ENCODE assay signal across 28 cellular contexts in the genomic region with DNA sequence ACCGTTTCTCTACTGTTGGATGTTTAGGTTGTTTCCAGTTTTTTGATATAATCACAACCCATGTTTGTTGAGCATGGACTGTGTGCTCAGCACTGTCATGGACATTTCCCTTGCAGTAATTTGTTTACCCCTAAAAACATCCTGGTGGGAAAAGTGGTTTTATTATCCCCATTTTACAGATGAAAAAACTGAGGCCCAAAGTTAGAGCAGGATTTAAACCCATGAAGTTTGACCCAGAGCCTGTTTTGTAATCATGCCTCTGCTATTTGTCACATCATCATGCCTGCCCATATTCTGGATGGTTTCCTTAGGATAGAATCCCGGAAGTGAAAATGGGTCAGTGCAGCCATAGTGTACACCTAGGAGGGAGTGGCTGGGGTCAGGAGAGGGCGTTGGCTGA. TPM values are rescaled to one million over a fixed set of nuclear protein-coding genes. Genes with fewer than 3 reads are reported as not detected.
A peak's percentile ranks its signal among the peaks of the same experiment; 100 is the strongest.
DNase-seq lines count a peak whose midpoint lies in the region; ATAC-seq, FAIRE-seq and TF ChIP-seq lines count a peak whose summit lies in the region.
"Had no signal": no experiment of that assay in that cellular context is flagged by ENCODE, and none has a peak within 500 bp of the region (broad histone marks: within the 10 kb centered on the region; RNA-seq: fewer than 3 reads in every experiment).

No MANE protein-coding gene starts in this region.

- no peak overlapping the region for H2AFZ ChIP-seq in HepG2 (ENCODE audit: low read length)

- H3K4me1 ChIP-seq in HepG2 (ENCODE audit: insufficient read depth, low read length) (no peaks in the 10 kb centered on the region), right lobe of liver (no peaks in the 10 kb centered on the region), adipocyte (ENCODE audit: control insufficient read depth, insufficient read depth, low read length) (peaks cover 26% of the 10 kb centered on the region)

- H3K36me3 ChIP-seq in HepG2 (replicated peaks in 1 of 2; ENCODE audit: control insufficient read depth in 1 of 2, insufficient read depth in 2 of 2, low read length in 2 of 2) = peaks cover 62 to 91% of the 10 kb centered on the region in 2 experiments
- H3K36me3 ChIP-seq in right lobe of liver = peaks cover 0 to 100% (median 62%) of the 10 kb centered on the region in 4 donors
- peaks cover 100% of the 10 kb centered on the region for H3K36me3 ChIP-seq in adipocyte (ENCODE audit: control insufficient read depth, insufficient read depth, low read length, severe bottlenecking)

- POLR2A ChIA-PET in HepG2 (lab: Yijun Ruan, JAX) = no interaction called here

- ATAC-seq in HepG2 (no peak), right lobe of liver (no peak)

- FAIRE-seq in HepG2 (lab: Jason Lieb, UNC) = no peak
- FAIRE-seq: GM18507, H1 had no signal

- H3K27ac ChIP-seq in HepG2 (ENCODE audit: extremely low read length, insufficient read depth, low read length) (no peak overlapping the region), right lobe of liver (no peak overlapping the region)
- H3K27ac ChIP-seq: BLaER1, HL-60 had no signal

- no peak for DNase-seq in HepG2 (ENCODE audit: low spot score)
- no peak for DNase-seq in right lobe of liver
- no peak for DNase-seq in adipocyte (ENCODE audit: low read depth)
- DNase-seq in nephron progenitor cell = no peak
- no peak for DNase-seq in NCI-H774 (lab: John Stamatoyannopoulos, UW)
- DNase-seq in posterior vena cava (ENCODE audit: low spot score) = no peak
- DNase-seq in glutamatergic neuron = no peak
- no peak for DNase-seq in activated CD4-positive, alpha-beta T cell treated with anti-CD3 and anti-CD28 coated beads, Interleukin-2, amount 50 U/mL, for 1 hour
- DNase-seq: 8988T; CD4-positive, CD25-positive, alpha-beta regulatory T cell; DMS53; HCEC 1CT; Kasumi-1; NCI-H1105 treated with DMSO at 0.1 percent for 48 hours; NCI-H146; NCI-H1930; NCI-H2107; NCI-H446 treated with DMSO at 0.1 percent for 48 hours; NCI-H526; SHP77 treated with DMSO at 0.1 percent for 48 hours had no signal

- in situ Hi-C loops in HepG2 (cut with HindIII; ENCODE audit: extremely low pct_ligation_motif_present, low pct_unique_long_range_greater_than_20kb) = no loop called here

- TF ChIP-seq CTCF in HepG2 (CRISPR knock-in tag; IDR thresholded peaks at IDR 0.05) (no peak), right lobe of liver (IDR thresholded peaks at IDR 0.05) (no peak), nephron progenitor cell (IDR thresholded peaks at IDR 0.05) (no peak), glutamatergic neuron (IDR thresholded peaks at IDR 0.05; ENCODE audit: partially characterized antibody, unreplicated experiment) (no peak)

- H3K27ac Mint-ChIP-seq in nephron progenitor cell (peak overlapping the region; percentile 79), glutamatergic neuron (ENCODE audit: unreplicated experiment) (no peak overlapping the region)

- H3K4me1 Mint-ChIP-seq in nephron progenitor cell (peaks cover 21% of the 10 kb centered on the region), glutamatergic neuron (ENCODE audit: low read depth, unreplicated experiment) (no peaks in the 10 kb centered on the region)
- H3K4me1 Mint-ChIP-seq: CD4-positive, CD25-positive, alpha-beta regulatory T cell had no signal

- H3K4me3 ChIP-seq in HepG2 (replicated peaks in 1 of 3; ENCODE audit: insufficient read depth in 1 of 3, low read depth in 2 of 3, low read length in 3 of 3) = no peak overlapping the region
- no peak overlapping the region for H3K4me3 ChIP-seq in right lobe of liver
- no peak overlapping the region for H3K4me3 ChIP-seq in adipocyte (ENCODE audit: low read length)
- H3K4me3 ChIP-seq: BLaER1 had no signal

- H3K4me3 Mint-ChIP-seq in nephron progenitor cell (no peak overlapping the region), glutamatergic neuron (ENCODE audit: unreplicated experiment) (no peak overlapping the region)
- H3K4me3 Mint-ChIP-seq: CD4-positive, CD25-positive, alpha-beta regulatory T cell had no signal

- no peak for TF ChIP-seq EP300 in HepG2 (IDR thresholded peaks at IDR 0.05; ENCODE audit: low read depth in 2 of 2, low read length in 2 of 2)
- TF ChIP-seq EP300 in HepG2 (CRISPR knock-in tag; IDR thresholded peaks at IDR 0.05; ENCODE audit: borderline replicate concordance) = no peak

- intact Hi-C loops in HepG2 (cut with micrococcal nuclease; ENCODE audit: unreplicated experiment) (no loop called here), right lobe of liver (cut with DNase I) (no loop called here), posterior vena cava (cut with DNase I) (no loop called here)

- no peak for TF ChIP-seq RAD21 in HepG2 (CRISPR knock-in tag; IDR thresholded peaks at IDR 0.05)

- no peaks in the 10 kb centered on the region for H3K79me2 ChIP-seq in HepG2 (ENCODE audit: insufficient read depth, low read length)

- H3K4me2 ChIP-seq in HepG2 (ENCODE audit: low read depth, low read length) = no peak overlapping the region
- H3K4me2 ChIP-seq: BLaER1 had no signal

- CTCF ChIA-PET in HepG2 (lab: Yijun Ruan, JAX; ENCODE audit: low intra/inter-chr PET ratio, low total read pairs) = no interaction called here

- no peaks in the 10 kb centered on the region for H3K9me3 Mint-ChIP-seq in nephron progenitor cell
- peaks cover 9% of the 10 kb centered on the region for H3K9me3 Mint-ChIP-seq in glutamatergic neuron (ENCODE audit: unreplicated experiment)

- no peaks in the 10 kb centered on the region for H3K9me3 ChIP-seq in HepG2 (ENCODE audit: low read length)
- no peaks in the 10 kb centered on the region for H3K9me3 ChIP-seq in right lobe of liver
- H3K9me3 ChIP-seq in adipocyte (ENCODE audit: control insufficient read depth, low read length) = no peaks in the 10 kb centered on the region
- H3K9me3 ChIP-seq: BLaER1 had no signal

- H3K9ac ChIP-seq in HepG2 (ENCODE audit: insufficient read depth, low read depth, low read length) (no peak overlapping the region), adipocyte (ENCODE audit: low read length) (peak overlapping the region; percentile 53)
- H3K9ac ChIP-seq: BLaER1 had no signal

- no peaks in the 10 kb centered on the region for H3K27me3 ChIP-seq in HepG2 (ENCODE audit: control insufficient read depth in 1 of 2, insufficient read depth in 2 of 2, low read length in 2 of 2)
- no peaks in the 10 kb centered on the region for H3K27me3 ChIP-seq in right lobe of liver
- no peaks in the 10 kb centered on the region for H3K27me3 ChIP-seq in adipocyte (replicated peaks; ENCODE audit: control insufficient read depth, insufficient read depth, low read length)
- H3K27me3 ChIP-seq: BLaER1 had no signal

- peaks cover 3% of the 10 kb centered on the region for H3K27me3 Mint-ChIP-seq in nephron progenitor cell (ENCODE audit: low read depth, poor library complexity)
- peaks cover 4% of the 10 kb centered on the region for H3K27me3 Mint-ChIP-seq in glutamatergic neuron (ENCODE audit: unreplicated experiment)
- H3K27me3 Mint-ChIP-seq: CD4-positive, CD25-positive, alpha-beta regulatory T cell had no signal

- TF ChIP-seq POLR2A in HepG2 (IDR thresholded peaks at IDR 0.05; ENCODE audit: insufficient read depth in 1 of 2, low read depth in 2 of 2, low read length in 2 of 2) = no peak
- TF ChIP-seq POLR2A in right lobe of liver (IDR thresholded peaks at IDR 0.05) = no peak

- WGBS in HepG2 (ENCODE audit: low lambda C conversion rate) = over 99% methylated on average over 3 of the region's 3 CpGs
- WGBS in right lobe of liver (ENCODE audit: insufficient coverage, low coverage, low lambda C conversion rate, missing lambda C conversion rate) = 62% methylated on average over 3 of the region's 3 CpGs

- H3K36me3 Mint-ChIP-seq in nephron progenitor cell (ENCODE audit: low read depth) (peaks cover 82% of the 10 kb centered on the region), glutamatergic neuron (ENCODE audit: unreplicated experiment) (peaks cover 22% of the 10 kb centered on the region)

- H4K20me1 ChIP-seq in HepG2 (ENCODE audit: insufficient read depth, low read length) = no peaks in the 10 kb centered on the region
- H4K20me1 ChIP-seq: BLaER1 had no signal

- no TSS peak for BruUV-seq in HepG2 (replicated peaks; lab: Mats Ljungman, UMichigan)

RNA-seq across cellular contexts. Expression of a gene that starts 17.0 kb away (rescaled TPM):
- total RNA-seq in HepG2 (2016; rRNA removed; fragmentation: Illumina TruSeq; extraction: Trizol) (not detected in 2 replicates), right lobe of liver (not detected), posterior vena cava (not detected), glutamatergic neuron (ENCODE audit: unreplicated experiment) (not detected)
- not detected in 2 replicates for total RNA-seq in HepG2 (2016; cell fraction: cytosol; rRNA removed; fragmentation: Illumina TruSeq; extraction: Trizol; ENCODE audit: low read depth)
- total RNA-seq in HepG2 (2016; cell fraction: insoluble cytoplasmic fraction; rRNA removed; fragmentation: Illumina TruSeq; extraction: Trizol) = not detected in 2 replicates
- not detected in 2 replicates for total RNA-seq in HepG2 (2016; cell fraction: membrane; rRNA removed; fragmentation: Illumina TruSeq; extraction: Trizol)
- total RNA-seq in HepG2 (2016; cell fraction: nucleus; rRNA removed; fragmentation: Illumina TruSeq; extraction: Trizol) = not detected in 2 replicates
- polyA plus RNA-seq in HepG2 (2011; rRNA removed) = 0.20 TPM in 1 of 2 replicates, not detected in the other
- not detected in 2 replicates for polyA plus RNA-seq in HepG2 (2011; cell fraction: cytosol; rRNA removed)
- polyA plus RNA-seq in HepG2 (2011; cell fraction: nucleus; rRNA removed) = not detected in 2 replicates
- polyA plus RNA-seq in HepG2 (2012) = not detected in 2 replicates
- polyA plus RNA-seq in HepG2 (2016; cell fraction: cytosol; fragmentation: Illumina TruSeq; extraction: Trizol; ENCODE audit: low read depth) = not detected in 2 replicates
- not detected in 2 replicates for polyA plus RNA-seq in HepG2 (2016; cell fraction: insoluble cytoplasmic fraction; fragmentation: Illumina TruSeq; extraction: Trizol; ENCODE audit: low read depth)
- polyA plus RNA-seq in HepG2 (2016; cell fraction: membrane; fragmentation: Illumina TruSeq; extraction: Trizol; ENCODE audit: low read depth) = not detected in 2 replicates
- polyA plus RNA-seq in HepG2 (2016; cell fraction: nucleus; fragmentation: Illumina TruSeq; extraction: Trizol; ENCODE audit: insufficient read depth, low read depth) = not detected in 2 replicates
- not detected in 2 replicates for polyA minus RNA-seq in HepG2 (2011; rRNA and poly(A)+ RNA removed; ENCODE audit: low replicate concordance)
- not detected in 2 replicates for polyA minus RNA-seq in HepG2 (2011; cell fraction: cytosol; rRNA and poly(A)+ RNA removed)
- not detected in 2 replicates for polyA minus RNA-seq in HepG2 (2011; cell fraction: nucleus; rRNA and poly(A)+ RNA removed)
- total RNA-seq: CD4-positive, CD25-positive, alpha-beta regulatory T cell; Daoy; G401; H1; M059J had no signal
- polyA plus RNA-seq: AG04450; CD4-positive, CD25-positive, alpha-beta regulatory T cell; H1 had no signal

RNA-seq across cellular contexts. Expression of a gene that starts 36.2 kb away (rescaled TPM):
- total RNA-seq in HepG2 (2016; rRNA removed; fragmentation: Illumina TruSeq; extraction: Trizol) = 14.7 and 16.5 TPM in 2 replicates
- total RNA-seq in HepG2 (2016; cell fraction: cytosol; rRNA removed; fragmentation: Illumina TruSeq; extraction: Trizol; ENCODE audit: low read depth) = 7.0 and 7.1 TPM in 2 replicates
- 12.6 and 13.0 TPM in 2 replicates for total RNA-seq in HepG2 (2016; cell fraction: insoluble cytoplasmic fraction; rRNA removed; fragmentation: Illumina TruSeq; extraction: Trizol)
- total RNA-seq in HepG2 (2016; cell fraction: membrane; rRNA removed; fragmentation: Illumina TruSeq; extraction: Trizol) = 9.7 and 10.2 TPM in 2 replicates
- total RNA-seq in HepG2 (2016; cell fraction: nucleus; rRNA removed; fragmentation: Illumina TruSeq; extraction: Trizol) = 47.7 and 58.7 TPM in 2 replicates
- 30.8 and 33.6 TPM in 2 replicates for polyA plus RNA-seq in HepG2 (2011; rRNA removed)
- polyA plus RNA-seq in HepG2 (2011; cell fraction: cytosol; rRNA removed) = 30.4 and 39.0 TPM in 2 replicates
- polyA plus RNA-seq in HepG2 (2011; cell fraction: nucleus; rRNA removed) = 188 and 243 TPM in 2 replicates
- polyA plus RNA-seq in HepG2 (2012) = 92.4 and 98.3 TPM in 2 replicates
- 2.5 TPM in 2 replicates for polyA plus RNA-seq in HepG2 (2016; cell fraction: cytosol; fragmentation: Illumina TruSeq; extraction: Trizol; ENCODE audit: low read depth)
- polyA plus RNA-seq in HepG2 (2016; cell fraction: insoluble cytoplasmic fraction; fragmentation: Illumina TruSeq; extraction: Trizol; ENCODE audit: low read depth) = 11.6 and 18.1 TPM in 2 replicates
- 4.9 TPM in 2 replicates for polyA plus RNA-seq in HepG2 (2016; cell fraction: membrane; fragmentation: Illumina TruSeq; extraction: Trizol; ENCODE audit: low read depth)
- polyA plus RNA-seq in HepG2 (2016; cell fraction: nucleus; fragmentation: Illumina TruSeq; extraction: Trizol; ENCODE audit: insufficient read depth, low read depth) = 95.2 and 99.3 TPM in 2 replicates
- polyA minus RNA-seq in HepG2 (2011; rRNA and poly(A)+ RNA removed; ENCODE audit: low replicate concordance) = 6.6 and 218 TPM in 2 replicates
- polyA minus RNA-seq in HepG2 (2011; cell fraction: cytosol; rRNA and poly(A)+ RNA removed) = 92.2 and 104 TPM in 2 replicates
- polyA minus RNA-seq in HepG2 (2011; cell fraction: nucleus; rRNA and poly(A)+ RNA removed) = 85.0 and 102 TPM in 2 replicates
- 100 to 1,000 TPM; 268 to 387 (median 301) TPM for total RNA-seq in right lobe of liver
- total RNA-seq in posterior vena cava = 100 to 1,000 TPM; 465 to 757 TPM
- total RNA-seq in glutamatergic neuron (ENCODE audit: unreplicated experiment) = 125 TPM

RNA-seq across cellular contexts. Expression of a gene that starts 52.1 kb away (rescaled TPM):
- total RNA-seq in HepG2 (2016; rRNA removed; fragmentation: Illumina TruSeq; extraction: Trizol) (not detected in 2 replicates), right lobe of liver (1 to 10 TPM in 2 of 6 experiments, under 1 TPM in 1, not detected in 3; 0.87 to 1.5 (median 1.2) TPM), posterior vena cava (under 1 TPM; 0.24 to 0.79 TPM), glutamatergic neuron (ENCODE audit: unreplicated experiment) (10.5 TPM)
- not detected in 2 replicates for total RNA-seq in HepG2 (2016; cell fraction: cytosol; rRNA removed; fragmentation: Illumina TruSeq; extraction: Trizol; ENCODE audit: low read depth)
- total RNA-seq in HepG2 (2016; cell fraction: insoluble cytoplasmic fraction; rRNA removed; fragmentation: Illumina TruSeq; extraction: Trizol) = not detected in 2 replicates
- not detected in 2 replicates for total RNA-seq in HepG2 (2016; cell fraction: membrane; rRNA removed; fragmentation: Illumina TruSeq; extraction: Trizol)
- not detected in 2 replicates for total RNA-seq in HepG2 (2016; cell fraction: nucleus; rRNA removed; fragmentation: Illumina TruSeq; extraction: Trizol)
- 0.13 and 0.24 TPM in 2 replicates for polyA plus RNA-seq in HepG2 (2011; rRNA removed)
- polyA plus RNA-seq in HepG2 (2011; cell fraction: cytosol; rRNA removed) = 0.18 and 0.24 TPM in 2 replicates
- polyA plus RNA-seq in HepG2 (2011; cell fraction: nucleus; rRNA removed) = 0.54 and 0.55 TPM in 2 replicates
- polyA plus RNA-seq in HepG2 (2012) = 1.9 and 2.5 TPM in 2 replicates
- polyA plus RNA-seq in HepG2 (2016; cell fraction: cytosol; fragmentation: Illumina TruSeq; extraction: Trizol; ENCODE audit: low read depth) = not detected in 2 replicates
- polyA plus RNA-seq in HepG2 (2016; cell fraction: insoluble cytoplasmic fraction; fragmentation: Illumina TruSeq; extraction: Trizol; ENCODE audit: low read depth) = not detected in 2 replicates
- polyA plus RNA-seq in HepG2 (2016; cell fraction: membrane; fragmentation: Illumina TruSeq; extraction: Trizol; ENCODE audit: low read depth) = not detected in 2 replicates
- polyA plus RNA-seq in HepG2 (2016; cell fraction: nucleus; fragmentation: Illumina TruSeq; extraction: Trizol; ENCODE audit: insufficient read depth, low read depth) = not detected in 2 replicates
- polyA minus RNA-seq in HepG2 (2011; rRNA and poly(A)+ RNA removed; ENCODE audit: low replicate concordance) = 0.30 and 2.2 TPM in 2 replicates
- not detected in 2 replicates for polyA minus RNA-seq in HepG2 (2011; cell fraction: cytosol; rRNA and poly(A)+ RNA removed)
- 0.25 TPM in 1 of 2 replicates, not detected in the other for polyA minus RNA-seq in HepG2 (2011; cell fraction: nucleus; rRNA and poly(A)+ RNA removed)
- total RNA-seq: G401 had no signal

RNA-seq across cellular contexts. Expression of a gene that starts 53.3 kb away (rescaled TPM):
- 19.4 and 28.0 TPM in 2 replicates for total RNA-seq in HepG2 (2016; rRNA removed; fragmentation: Illumina TruSeq; extraction: Trizol)
- 6.8 and 8.2 TPM in 2 replicates for total RNA-seq in HepG2 (2016; cell fraction: cytosol; rRNA removed; fragmentation: Illumina TruSeq; extraction: Trizol; ENCODE audit: low read depth)
- 16.5 and 28.8 TPM in 2 replicates for total RNA-seq in HepG2 (2016; cell fraction: insoluble cytoplasmic fraction; rRNA removed; fragmentation: Illumina TruSeq; extraction: Trizol)
- total RNA-seq in HepG2 (2016; cell fraction: membrane; rRNA removed; fragmentation: Illumina TruSeq; extraction: Trizol) = 12.1 and 12.8 TPM in 2 replicates
- total RNA-seq in HepG2 (2016; cell fraction: nucleus; rRNA removed; fragmentation: Illumina TruSeq; extraction: Trizol) = 25.5 and 33.3 TPM in 2 replicates
- 62.2 and 68.7 TPM in 2 replicates for polyA plus RNA-seq in HepG2 (2011; rRNA removed)
- 28.2 and 38.4 TPM in 2 replicates for polyA plus RNA-seq in HepG2 (2011; cell fraction: cytosol; rRNA removed)
- polyA plus RNA-seq in HepG2 (2011; cell fraction: nucleus; rRNA removed) = 203 and 258 TPM in 2 replicates
- 33.9 and 37.3 TPM in 2 replicates for polyA plus RNA-seq in HepG2 (2012)
- polyA plus RNA-seq in HepG2 (2016; cell fraction: cytosol; fragmentation: Illumina TruSeq; extraction: Trizol; ENCODE audit: low read depth) = 3.4 and 3.9 TPM in 2 replicates
- 16.5 and 19.0 TPM in 2 replicates for polyA plus RNA-seq in HepG2 (2016; cell fraction: insoluble cytoplasmic fraction; fragmentation: Illumina TruSeq; extraction: Trizol; ENCODE audit: low read depth)
- 8.0 and 8.1 TPM in 2 replicates for polyA plus RNA-seq in HepG2 (2016; cell fraction: membrane; fragmentation: Illumina TruSeq; extraction: Trizol; ENCODE audit: low read depth)
- polyA plus RNA-seq in HepG2 (2016; cell fraction: nucleus; fragmentation: Illumina TruSeq; extraction: Trizol; ENCODE audit: insufficient read depth, low read depth) = 87.2 and 88.4 TPM in 2 replicates
- 65.8 and 169 TPM in 2 replicates for polyA minus RNA-seq in HepG2 (2011; rRNA and poly(A)+ RNA removed; ENCODE audit: low replicate concordance)
- polyA minus RNA-seq in HepG2 (2011; cell fraction: cytosol; rRNA and poly(A)+ RNA removed) = 16.4 and 22.5 TPM in 2 replicates
- polyA minus RNA-seq in HepG2 (2011; cell fraction: nucleus; rRNA and poly(A)+ RNA removed) = 34.6 and 43.3 TPM in 2 replicates
- 100 to 1,000 TPM in 3 of 6 experiments, 10 to 100 TPM in 3; 61.8 to 108 (median 94.7) TPM for total RNA-seq in right lobe of liver
- total RNA-seq in posterior vena cava = 100 to 1,000 TPM; 162 to 201 TPM
- total RNA-seq in glutamatergic neuron (ENCODE audit: unreplicated experiment) = 34.4 TPM
- total RNA-seq: M059J had no signal
